ENCODE assay signal across 10 cellular contexts in genomic region chr10:11018830-11019692, GRCh38. TPM values are rescaled to one million over a fixed set of nuclear protein-coding genes. Genes with fewer than 3 reads are reported as not detected.
DNase-seq lines count a peak whose midpoint lies in the region; ATAC-seq and TF ChIP-seq lines count a peak whose summit lies in the region.
"Had no signal": no experiment of that assay in that cellular context is flagged by ENCODE, and none has a peak within 500 bp of the region (broad histone marks: within the 10 kb centered on the region; RNA-seq: fewer than 3 reads in every experiment).

No MANE protein-coding gene starts in this region.

- peaks cover 0 to 2% of the 10 kb centered on the region in 2 donors for H3K36me3 Mint-ChIP-seq in activated T-cell treated with anti-CD3 and anti-CD28 coated beads, Interleukin-2, amount 50 U/mL, for 72 hours (ENCODE audit: insufficient read depth in 2 of 2)
- H3K36me3 Mint-ChIP-seq in mesothelial cell of epicardium (no peaks in the 10 kb centered on the region), type B pancreatic cell (no peaks in the 10 kb centered on the region)

- peak overlapping the region; percentile 70 to 85 for H3K4me3 Mint-ChIP-seq in activated T-cell treated with anti-CD3 and anti-CD28 coated beads, Interleukin-2, amount 50 U/mL, for 72 hours
- H3K4me3 Mint-ChIP-seq in mesothelial cell of epicardium = peak overlapping the region; percentile 70
- H3K4me3 Mint-ChIP-seq in type B pancreatic cell = peak overlapping the region; percentile 82
- H3K4me3 Mint-ChIP-seq: HFFc6 had no signal

- peak overlapping the region; percentile 56 for H3K27ac Mint-ChIP-seq in activated T-cell treated with anti-CD3 and anti-CD28 coated beads, Interleukin-2, amount 50 U/mL, for 72 hours
- peak overlapping the region; percentile 5 for H3K27ac Mint-ChIP-seq in mesothelial cell of epicardium
- H3K27ac Mint-ChIP-seq in type B pancreatic cell = peak overlapping the region; percentile 27
- H3K27ac Mint-ChIP-seq: HFFc6 had no signal

- H3K9me3 Mint-ChIP-seq in activated T-cell treated with anti-CD3 and anti-CD28 coated beads, Interleukin-2, amount 50 U/mL, for 72 hours = no peaks in the 10 kb centered on the region
- no peaks in the 10 kb centered on the region for H3K9me3 Mint-ChIP-seq in mesothelial cell of epicardium
- H3K9me3 Mint-ChIP-seq in type B pancreatic cell = no peaks in the 10 kb centered on the region

- H3K27me3 Mint-ChIP-seq in activated T-cell treated with anti-CD3 and anti-CD28 coated beads, Interleukin-2, amount 50 U/mL, for 72 hours (ENCODE audit: low read depth) = peaks cover 80% of the 10 kb centered on the region
- H3K27me3 Mint-ChIP-seq in mesothelial cell of epicardium (ENCODE audit: low read depth) = peaks cover 79% of the 10 kb centered on the region
- H3K27me3 Mint-ChIP-seq in type B pancreatic cell = peaks cover 78% of the 10 kb centered on the region

- no peak for DNase-seq in activated T-cell treated with anti-CD3 and anti-CD28 coated beads, Interleukin-2, amount 50 U/mL, for 72 hours
- DNase-seq in activated T-cell treated with anti-CD3 and anti-CD28 coated beads, Interleukin-2, amount 50 U/mL, for 1 hour = no peak
- DNase-seq in coronary artery (ENCODE audit: low spot score) (no peak), mesothelial cell of epicardium (ENCODE audit: low spot score in 2 of 2, unreplicated experiment in 2 of 2) (no peak), type B pancreatic cell (ENCODE audit: extremely low spot score, unreplicated experiment) (no peak), NCI-H2171 treated with DMSO at 0.1 percent for 48 hours (lab: John Stamatoyannopoulos, UW) (no peak)
- DNase-seq: HFFc6, OCI-M1 had no signal

- H3K4me3 ChIP-seq in coronary artery = peak overlapping the region; percentile 87

- peak overlapping the region; percentile 84 to 88 for H3K27ac ChIP-seq in coronary artery

- peaks cover 14% of the 10 kb centered on the region for H3K4me1 Mint-ChIP-seq in activated T-cell treated with anti-CD3 and anti-CD28 coated beads, Interleukin-2, amount 50 U/mL, for 72 hours (ENCODE audit: low read depth)
- H3K4me1 Mint-ChIP-seq in mesothelial cell of epicardium = peaks cover 33% of the 10 kb centered on the region
- peaks cover 4% of the 10 kb centered on the region for H3K4me1 Mint-ChIP-seq in type B pancreatic cell (ENCODE audit: unreplicated experiment)

- ATAC-seq in activated T-cell treated with anti-CD3 and anti-CD28 coated beads, Interleukin-2, amount 50 U/mL, for 72 hours (replicated peaks in 1 of 2) = no peak
- ATAC-seq in GM21576 (IDR thresholded peaks at IDR 0.05; ENCODE audit: unreplicated experiment) = no peak
- no peak for ATAC-seq in GM21529 (IDR thresholded peaks at IDR 0.05; ENCODE audit: unreplicated experiment)

- TF ChIP-seq CTCF in coronary artery (IDR thresholded peaks at IDR 0.05) (no peak), mesothelial cell of epicardium (IDR thresholded peaks at IDR 0.05; ENCODE audit: unreplicated experiment) (no peak), type B pancreatic cell (conservative IDR thresholded peaks at IDR 0.05) (no peak)

RNA-seq across cellular contexts. Expression of gene CELF2, which starts 1.4 kb away (rescaled TPM):
- 100 to 1,000 TPM; 116 to 124 TPM for total RNA-seq in activated T-cell treated with anti-CD3 and anti-CD28 coated beads, Interleukin-2, amount 50 U/mL, for 72 hours
- total RNA-seq in mesothelial cell of epicardium (24.0 to 27.2 TPM (median 25.2 TPM) in 3 replicates), type B pancreatic cell (ENCODE audit: low replicate concordance) (11.6 and 14.4 TPM in 2 replicates)

Comparison
In these comparisons a context has a peak if more than half of its experiments do, and no peak if none do; other contexts are left out.
1. H3K27ac Mint-ChIP-seq: peak in every context shown above with its lines; median percentile 56 in activated T-cell treated with anti-CD3 and anti-CD28 coated beads, Interleukin-2, amount 50 U/mL, for 72 hours; 27 in type B pancreatic cell; 5 in mesothelial cell of epicardium.